ENCODE assay signal across 9 cellular contexts in genomic region chr17:8159032-8159400, GRCh38. TPM values are rescaled to one million over a fixed set of nuclear protein-coding genes. Genes with fewer than 3 reads are reported as not detected.
DNase-seq lines count a peak whose midpoint lies in the region; ATAC-seq, FAIRE-seq and TF ChIP-seq lines count a peak whose summit lies in the region.
"Had no signal": no experiment of that assay in that cellular context is flagged by ENCODE, and none has a peak within 500 bp of the region (broad histone marks: within the 10 kb centered on the region; RNA-seq: fewer than 3 reads in every experiment).

No MANE protein-coding gene starts in this region.

- POLR2A ChIA-PET in naive thymus-derived CD4-positive, alpha-beta T cell (lab: Charles Lee), result interaction anchor here (0.6 to 14.5 kb wide), 13 partner anchors 11 to 607 kb away, joined by 3 to 820 read pairs (median 5); partner anchors contain the start of genes BORCS6, HES7, PFAS and SLC25A35

- intact Hi-C loops in naive thymus-derived CD4-positive, alpha-beta T cell (cut with micrococcal nuclease), result loop anchor here (5.0 to 10.0 kb wide), 5 partner anchors 88 to 924 kb away; partner anchors contain the start of genes CD68 (in 1 of the 2), CTC1 (in 1 of the 2), CYB5D1 (in 1 of the 2) and DVL2 (in 1 of the 2)
- intact Hi-C loops in tibial artery (cut with DNase I; ENCODE audit: low total_unique reads), result loop anchor here (10.0 kb wide), 1 partner anchor 314 kb away; no protein-coding TSS in a partner anchor

- peaks cover 3 to 22% of the 10 kb centered on the region in 2 donors for H3K36me3 Mint-ChIP-seq in activated T-cell treated with anti-CD3 and anti-CD28 coated beads, Interleukin-2, amount 50 U/mL, for 72 hours (ENCODE audit: insufficient read depth in 2 of 2)
- H3K36me3 Mint-ChIP-seq in activated naive CD8-positive, alpha-beta T cell, result peaks cover 2% of the 10 kb centered on the region
- H3K36me3 Mint-ChIP-seq in naive thymus-derived CD4-positive, alpha-beta T cell, result peaks cover 0 to 29% (median 19%) of the 10 kb centered on the region in 5 donors

- H3K9me3 ChIP-seq in naive thymus-derived CD4-positive, alpha-beta T cell (ENCODE audit: control insufficient read depth in 2 of 3, low read length in 3 of 3), result no peaks in the 10 kb centered on the region
- no peaks in the 10 kb centered on the region for H3K9me3 ChIP-seq in tibial artery
- H3K9me3 ChIP-seq in small intestine (ENCODE audit: control insufficient read depth, low read depth), result no peaks in the 10 kb centered on the region

- TF ChIP-seq POLR2A in GM18505 (IDR thresholded peaks at IDR 0.05; ENCODE audit: borderline replicate concordance, extremely low read depth, insufficient read depth, insufficient read length), result no peak

- H3K9me3 Mint-ChIP-seq in activated T-cell treated with anti-CD3 and anti-CD28 coated beads, Interleukin-2, amount 50 U/mL, for 72 hours, result no peaks in the 10 kb centered on the region
- H3K9me3 Mint-ChIP-seq in activated naive CD8-positive, alpha-beta T cell (ENCODE audit: low read depth), result no peaks in the 10 kb centered on the region
- H3K9me3 Mint-ChIP-seq in naive thymus-derived CD4-positive, alpha-beta T cell, result peaks cover 0 to 3% (median 0%) of the 10 kb centered on the region in 11 donors
- H3K9me3 Mint-ChIP-seq: nephron progenitor cell had no signal

- H3K36me3 ChIP-seq in naive thymus-derived CD4-positive, alpha-beta T cell (ENCODE audit: control insufficient read depth in 2 of 3, insufficient read depth in 3 of 3, low read length in 3 of 3), result peaks cover 8 to 31% (median 13%) of the 10 kb centered on the region in 3 experiments
- peaks cover 0 to 26% (median 19%) of the 10 kb centered on the region in 3 donors for H3K36me3 ChIP-seq in tibial artery
- peaks cover 0 to 4% of the 10 kb centered on the region in 2 donors for H3K36me3 ChIP-seq in small intestine (ENCODE audit: control insufficient read depth in 2 of 2, insufficient read depth in 2 of 2, low read length in 2 of 2)

- peak overlapping the region; percentile 62 to 64 for H3K4me3 Mint-ChIP-seq in activated T-cell treated with anti-CD3 and anti-CD28 coated beads, Interleukin-2, amount 50 U/mL, for 72 hours
- peak overlapping the region; percentile 64 for H3K4me3 Mint-ChIP-seq in activated naive CD8-positive, alpha-beta T cell
- H3K4me3 Mint-ChIP-seq in naive thymus-derived CD4-positive, alpha-beta T cell, result peak overlapping the region; percentile 36 to 90 (median 64)
- H3K4me3 Mint-ChIP-seq: nephron progenitor cell had no signal

- peak overlapping the region; percentile 100 for H3K27ac ChIP-seq in naive thymus-derived CD4-positive, alpha-beta T cell (ENCODE audit: low read depth, low read length)
- H3K27ac ChIP-seq in tibial artery, result peak overlapping the region; percentile 99 to 100
- no peak overlapping the region for H3K27ac ChIP-seq in small intestine (ENCODE audit: low read depth in 1 of 2, low read length in 1 of 2)

- peaks cover 54 to 65% of the 10 kb centered on the region in 2 donors for H3K4me1 ChIP-seq in naive thymus-derived CD4-positive, alpha-beta T cell (ENCODE audit: control insufficient read depth in 2 of 2, insufficient read depth in 2 of 2, low read length in 2 of 2)
- H3K4me1 ChIP-seq in tibial artery (peaks cover 0 to 61% (median 36%) of the 10 kb centered on the region in 4 donors), small intestine (ENCODE audit: control insufficient read depth in 2 of 2, insufficient read depth in 1 of 2, low read depth in 1 of 2, low read length in 1 of 2) (peaks cover 5 to 14% of the 10 kb centered on the region in 2 donors)

- H3K4me3 ChIP-seq in naive thymus-derived CD4-positive, alpha-beta T cell (ENCODE audit: low read length), result no peak overlapping the region
- H3K4me3 ChIP-seq in tibial artery (no peak overlapping the region), small intestine (ENCODE audit: low read depth in 1 of 2, low read length in 2 of 2) (no peak overlapping the region)

- no peak for ATAC-seq in activated T-cell treated with anti-CD3 and anti-CD28 coated beads, Interleukin-2, amount 50 U/mL, for 72 hours (replicated peaks in 1 of 2)
- ATAC-seq in naive thymus-derived CD4-positive, alpha-beta T cell, result no peak
- no peak for ATAC-seq in GM18505 (IDR thresholded peaks at IDR 0.05; ENCODE audit: unreplicated experiment)

- no peak for FAIRE-seq in small intestine (lab: Jason Lieb, UNC)

- CTCF ChIA-PET in naive thymus-derived CD4-positive, alpha-beta T cell (lab: Charles Lee), result interaction anchor here (0.9 to 4.1 kb wide), 10 partner anchors 9 to 141 kb away, joined by 3 to 24 read pairs (median 6); partner anchors contain the start of gene ALOXE3

- H3K27ac Mint-ChIP-seq in activated T-cell treated with anti-CD3 and anti-CD28 coated beads, Interleukin-2, amount 50 U/mL, for 72 hours, result peak overlapping the region; percentile 55
- H3K27ac Mint-ChIP-seq in activated naive CD8-positive, alpha-beta T cell, result peak overlapping the region; percentile 80
- peak overlapping the region in 7 of 9 donors; percentile 91 to 97 (median 95) for H3K27ac Mint-ChIP-seq in naive thymus-derived CD4-positive, alpha-beta T cell
- H3K27ac Mint-ChIP-seq: nephron progenitor cell had no signal

- WGBS in small intestine, 3 donors, result 50 to 58% (median 55%) methylated on average over 3 of the region's 3 CpGs

- no peaks in the 10 kb centered on the region for H3K27me3 ChIP-seq in naive thymus-derived CD4-positive, alpha-beta T cell (ENCODE audit: control insufficient read depth in 2 of 2, insufficient read depth in 2 of 2, low read length in 2 of 2)
- H3K27me3 ChIP-seq in tibial artery (no peaks in the 10 kb centered on the region), small intestine (ENCODE audit: control insufficient read depth in 2 of 2, insufficient read depth in 2 of 2, low read length in 2 of 2) (no peaks in the 10 kb centered on the region)

- no peak for DNase-seq in activated T-cell treated with anti-CD3 and anti-CD28 coated beads, Interleukin-2, amount 50 U/mL, for 72 hours
- no peak for DNase-seq in activated T-cell treated with anti-CD3 and anti-CD28 coated beads for 4 hours
- DNase-seq in naive thymus-derived CD4-positive, alpha-beta T cell, result peak in 1 of 9 donors; percentile 8
- DNase-seq in tibial artery, result no peak
- DNase-seq in small intestine, result no peak
- DNase-seq in NCI-H1048 (lab: John Stamatoyannopoulos, UW), result no peak

- TF ChIP-seq CTCF in tibial artery (IDR thresholded peaks at IDR 0.05), result no peak

- peaks cover 49% of the 10 kb centered on the region for H3K4me1 Mint-ChIP-seq in activated T-cell treated with anti-CD3 and anti-CD28 coated beads, Interleukin-2, amount 50 U/mL, for 72 hours (ENCODE audit: low read depth)
- H3K4me1 Mint-ChIP-seq in activated naive CD8-positive, alpha-beta T cell (ENCODE audit: low read depth), result peaks cover 44% of the 10 kb centered on the region
- peaks cover 42 to 63% (median 54%) of the 10 kb centered on the region in 7 donors for H3K4me1 Mint-ChIP-seq in naive thymus-derived CD4-positive, alpha-beta T cell

- no peaks in the 10 kb centered on the region for H3K27me3 Mint-ChIP-seq in activated T-cell treated with anti-CD3 and anti-CD28 coated beads, Interleukin-2, amount 50 U/mL, for 72 hours (ENCODE audit: low read depth)
- no peaks in the 10 kb centered on the region for H3K27me3 Mint-ChIP-seq in activated naive CD8-positive, alpha-beta T cell
- no peaks in the 10 kb centered on the region for H3K27me3 Mint-ChIP-seq in naive thymus-derived CD4-positive, alpha-beta T cell

RNA-seq across cellular contexts. Expression of gene VAMP2, which starts 3.7 kb away (rescaled TPM):
- total RNA-seq in activated T-cell treated with anti-CD3 and anti-CD28 coated beads, Interleukin-2, amount 50 U/mL, for 72 hours, result 10 to 100 TPM; 71.3 to 73.6 TPM
- 100 to 1,000 TPM in 4 of 5 experiments, 10 to 100 TPM in 1; 87.1 to 256 (median 210) TPM for total RNA-seq in naive thymus-derived CD4-positive, alpha-beta T cell
- polyA plus RNA-seq in naive thymus-derived CD4-positive, alpha-beta T cell, result 10 to 100 TPM; 75.0 to 75.1 TPM
- polyA plus RNA-seq in small intestine, result 10 to 100 TPM; 27.5 to 47.3 (median 46.2) TPM

RNA-seq across cellular contexts. Expression of gene PER1, which starts 6.8 kb away (rescaled TPM):
- 10 to 100 TPM; 58.2 to 78.5 TPM for total RNA-seq in activated T-cell treated with anti-CD3 and anti-CD28 coated beads, Interleukin-2, amount 50 U/mL, for 72 hours
- total RNA-seq in naive thymus-derived CD4-positive, alpha-beta T cell, result 1,000 to 10,000 TPM in 2 of 5 experiments, 10 to 100 TPM in 3; 40.1 to 1,786 (median 95.0) TPM
- polyA plus RNA-seq in naive thymus-derived CD4-positive, alpha-beta T cell, result 10 to 100 TPM in 1 of 2 donors, 1 to 10 TPM in 1; 7.9 to 12.1 TPM
- 10 to 100 TPM; 47.8 to 79.4 (median 60.1) TPM for polyA plus RNA-seq in small intestine

RNA-seq across cellular contexts. Expression of gene TMEM107, which starts 17.2 kb away (rescaled TPM):
- 10 to 100 TPM; 45.1 to 50.8 TPM for total RNA-seq in activated T-cell treated with anti-CD3 and anti-CD28 coated beads, Interleukin-2, amount 50 U/mL, for 72 hours
- total RNA-seq in naive thymus-derived CD4-positive, alpha-beta T cell, result 10 to 100 TPM; 23.1 to 49.7 (median 26.5) TPM
- 10 to 100 TPM; 40.4 to 45.9 TPM for polyA plus RNA-seq in naive thymus-derived CD4-positive, alpha-beta T cell
- polyA plus RNA-seq in small intestine, result 10 to 100 TPM in 1 of 3 donors, 1 to 10 TPM in 1, under 1 TPM in 1; 0.89 to 14.9 (median 1.4) TPM

RNA-seq across cellular contexts. Expression of gene BORCS6, which starts 31.0 kb away (rescaled TPM):
- 1 to 10 TPM; 9.6 TPM for total RNA-seq in activated T-cell treated with anti-CD3 and anti-CD28 coated beads, Interleukin-2, amount 50 U/mL, for 72 hours
- 10 to 100 TPM in 3 of 5 experiments, 1 to 10 TPM in 2; 5.4 to 16.1 (median 13.4) TPM for total RNA-seq in naive thymus-derived CD4-positive, alpha-beta T cell
- 10 to 100 TPM; 16.7 to 23.7 TPM for polyA plus RNA-seq in naive thymus-derived CD4-positive, alpha-beta T cell
- polyA plus RNA-seq in small intestine, result 10 to 100 TPM in 2 of 3 donors, 1 to 10 TPM in 1; 9.8 to 13.8 (median 11.8) TPM

RNA-seq across cellular contexts. Expression of gene HES7, which starts 35.1 kb away (rescaled TPM):
- 1 to 10 TPM; 1.5 to 4.3 TPM for total RNA-seq in activated T-cell treated with anti-CD3 and anti-CD28 coated beads, Interleukin-2, amount 50 U/mL, for 72 hours
- under 1 TPM; 0.22 to 0.98 (median 0.41) TPM for total RNA-seq in naive thymus-derived CD4-positive, alpha-beta T cell
- polyA plus RNA-seq in naive thymus-derived CD4-positive, alpha-beta T cell, result not detected
- under 1 TPM in 1 of 3 donors, not detected in 2; 0.06 TPM for polyA plus RNA-seq in small intestine

Comparison
In these comparisons a context has a peak if more than half of its experiments do, and no peak if none do; other contexts are left out.
1. H3K27ac ChIP-seq: peak in naive thymus-derived CD4-positive, alpha-beta T cell (single experiment) and tibial artery (2 of 2); none in small intestine (0 of 2).
2. Peak in every context shown above with its lines, with median percentiles within 50 percentile points of each other: H3K27ac Mint-ChIP-seq and H3K4me3 Mint-ChIP-seq.